1 cellular context compared by ENCODE assay signal in the genomic region with DNA sequence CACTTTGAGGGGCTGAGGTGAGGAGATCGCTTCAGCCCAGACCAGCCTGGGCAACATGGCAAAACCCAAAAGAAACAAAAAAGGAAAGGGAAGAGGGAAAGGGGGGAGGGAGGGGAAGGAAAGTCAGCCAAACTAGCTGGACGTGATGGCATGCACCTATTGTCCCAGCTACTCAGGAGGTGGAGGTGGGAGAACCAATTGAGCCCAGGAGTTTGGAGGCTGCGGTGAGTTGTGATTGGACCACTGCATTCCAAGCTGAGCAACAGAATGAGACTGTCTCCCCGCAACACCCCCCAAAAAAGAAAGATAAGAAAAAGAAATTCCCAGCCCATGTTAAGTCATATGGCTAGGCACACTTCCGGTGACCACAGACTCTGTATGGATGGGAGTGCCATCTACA.
TF ChIP-seq lines count a peak whose summit lies in the region.

No MANE protein-coding gene starts in this region.

TF ChIP-seq in WTC11, 78 proteins besides CTCF, POLR2A, EP300 and RAD21 (continued from another document):
- TF ChIP-seq, protein P1, sequence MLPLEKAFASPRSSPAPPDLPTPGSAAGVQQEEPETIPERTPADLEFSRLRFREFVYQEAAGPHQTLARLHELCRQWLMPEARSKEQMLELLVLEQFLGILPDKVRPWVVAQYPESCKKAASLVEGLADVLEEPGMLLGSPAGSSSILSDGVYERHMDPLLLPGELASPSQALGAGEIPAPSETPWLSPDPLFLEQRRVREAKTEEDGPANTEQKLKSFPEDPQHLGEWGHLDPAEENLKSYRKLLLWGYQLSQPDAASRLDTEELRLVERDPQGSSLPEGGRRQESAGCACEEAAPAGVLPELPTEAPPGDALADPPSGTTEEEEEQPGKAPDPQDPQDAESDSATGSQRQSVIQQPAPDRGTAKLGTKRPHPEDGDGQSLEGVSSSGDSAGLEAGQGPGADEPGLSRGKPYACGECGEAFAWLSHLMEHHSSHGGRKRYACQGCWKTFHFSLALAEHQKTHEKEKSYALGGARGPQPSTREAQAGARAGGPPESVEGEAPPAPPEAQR (CRISPR knock-in tag; IDR thresholded peaks at IDR 0.05), result no peak
- TF ChIP-seq USF2 (CRISPR knock-in tag; IDR thresholded peaks at IDR 0.05) (no peak), ZNF121 (CRISPR knock-in tag; IDR thresholded peaks at IDR 0.05) (no peak), ZBTB21 (CRISPR knock-in tag; IDR thresholded peaks at IDR 0.05; ENCODE audit: borderline replicate concordance) (no peak), NFE2L1 (CRISPR knock-in tag; IDR thresholded peaks at IDR 0.05) (no peak), FOXP1 (CRISPR knock-in tag; IDR thresholded peaks at IDR 0.05; ENCODE audit: borderline replicate concordance) (no peak), ZNF281 (CRISPR knock-in tag; IDR thresholded peaks at IDR 0.05) (no peak), NR2C2 (CRISPR knock-in tag; IDR thresholded peaks at IDR 0.05) (no peak), E2F1 (CRISPR knock-in tag; IDR thresholded peaks at IDR 0.05) (no peak), FOXJ3 (CRISPR knock-in tag; IDR thresholded peaks at IDR 0.05; ENCODE audit: borderline replicate concordance) (no peak), NR3C1 (CRISPR knock-in tag; conservative IDR thresholded peaks at IDR 0.05; ENCODE audit: low read depth) (no peak)
- TF ChIP-seq, protein P2, sequence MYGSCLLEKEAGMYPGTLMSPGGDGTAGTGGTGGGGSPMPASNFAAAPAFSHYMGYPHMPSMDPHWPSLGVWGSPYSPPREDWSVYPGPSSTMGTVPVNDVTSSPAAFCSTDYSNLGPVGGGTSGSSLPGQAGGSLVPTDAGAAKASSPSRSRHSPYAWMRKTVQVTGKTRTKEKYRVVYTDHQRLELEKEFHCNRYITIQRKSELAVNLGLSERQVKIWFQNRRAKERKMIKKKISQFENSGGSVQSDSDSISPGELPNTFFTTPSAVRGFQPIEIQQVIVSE (CRISPR knock-in tag; IDR thresholded peaks at IDR 0.05; ENCODE audit: borderline replicate concordance), result no peak
- TF ChIP-seq, protein P3, sequence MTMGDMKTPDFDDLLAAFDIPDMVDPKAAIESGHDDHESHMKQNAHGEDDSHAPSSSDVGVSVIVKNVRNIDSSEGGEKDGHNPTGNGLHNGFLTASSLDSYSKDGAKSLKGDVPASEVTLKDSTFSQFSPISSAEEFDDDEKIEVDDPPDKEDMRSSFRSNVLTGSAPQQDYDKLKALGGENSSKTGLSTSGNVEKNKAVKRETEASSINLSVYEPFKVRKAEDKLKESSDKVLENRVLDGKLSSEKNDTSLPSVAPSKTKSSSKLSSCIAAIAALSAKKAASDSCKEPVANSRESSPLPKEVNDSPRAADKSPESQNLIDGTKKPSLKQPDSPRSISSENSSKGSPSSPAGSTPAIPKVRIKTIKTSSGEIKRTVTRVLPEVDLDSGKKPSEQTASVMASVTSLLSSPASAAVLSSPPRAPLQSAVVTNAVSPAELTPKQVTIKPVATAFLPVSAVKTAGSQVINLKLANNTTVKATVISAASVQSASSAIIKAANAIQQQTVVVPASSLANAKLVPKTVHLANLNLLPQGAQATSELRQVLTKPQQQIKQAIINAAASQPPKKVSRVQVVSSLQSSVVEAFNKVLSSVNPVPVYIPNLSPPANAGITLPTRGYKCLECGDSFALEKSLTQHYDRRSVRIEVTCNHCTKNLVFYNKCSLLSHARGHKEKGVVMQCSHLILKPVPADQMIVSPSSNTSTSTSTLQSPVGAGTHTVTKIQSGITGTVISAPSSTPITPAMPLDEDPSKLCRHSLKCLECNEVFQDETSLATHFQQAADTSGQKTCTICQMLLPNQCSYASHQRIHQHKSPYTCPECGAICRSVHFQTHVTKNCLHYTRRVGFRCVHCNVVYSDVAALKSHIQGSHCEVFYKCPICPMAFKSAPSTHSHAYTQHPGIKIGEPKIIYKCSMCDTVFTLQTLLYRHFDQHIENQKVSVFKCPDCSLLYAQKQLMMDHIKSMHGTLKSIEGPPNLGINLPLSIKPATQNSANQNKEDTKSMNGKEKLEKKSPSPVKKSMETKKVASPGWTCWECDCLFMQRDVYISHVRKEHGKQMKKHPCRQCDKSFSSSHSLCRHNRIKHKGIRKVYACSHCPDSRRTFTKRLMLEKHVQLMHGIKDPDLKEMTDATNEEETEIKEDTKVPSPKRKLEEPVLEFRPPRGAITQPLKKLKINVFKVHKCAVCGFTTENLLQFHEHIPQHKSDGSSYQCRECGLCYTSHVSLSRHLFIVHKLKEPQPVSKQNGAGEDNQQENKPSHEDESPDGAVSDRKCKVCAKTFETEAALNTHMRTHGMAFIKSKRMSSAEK (CRISPR knock-in tag; IDR thresholded peaks at IDR 0.05; ENCODE audit: borderline replicate concordance), result no peak
TF ChIP-seq in WTC11: peak in this region for 0.
